In genomic region chr2:110737783-110738182, GRCh38 we compare ENCODE assay signal across 35 cellular contexts. TPM values are rescaled to one million over a fixed set of nuclear protein-coding genes. Genes with fewer than 3 reads are reported as not detected.
"Had no signal": no experiment of that assay in that cellular context is flagged by ENCODE, and none has a peak within 500 bp of the region (broad histone marks: within the 10 kb centered on the region; RNA-seq: fewer than 3 reads in every experiment).

No MANE protein-coding gene starts in this region.

- H3K27ac Mint-ChIP-seq: activated CD4-positive, alpha-beta T cell treated with anti-CD3 and anti-CD28 coated beads for 36 hours; activated CD4-positive, alpha-beta T cell treated with anti-CD3 and anti-CD28 coated beads, Interleukin-2, amount 10 ng/mL, durations not matched to agents 7 days and 5 days; activated CD8-positive, alpha-beta T cell treated with anti-CD3 and anti-CD28 coated beads for 36 hours; activated naive CD4-positive, alpha-beta T cell treated with anti-CD3 and anti-CD28 coated beads for 36 hours; activated naive CD4-positive, alpha-beta T cell treated with anti-CD3 and anti-CD28 coated beads, Interleukin-2, amount 50 U/mL, for 24 hours; activated naive CD8-positive, alpha-beta T cell treated with anti-CD3 and anti-CD28 coated beads for 36 hours; activated naive CD8-positive, alpha-beta T cell treated with anti-CD3 and anti-CD28 coated beads, Interleukin-2, amount 50 U/mL, for 24 hours; activated T-helper 2 cell treated with anti-CD3 and anti-CD28 coated beads, Interferon-gamma antibody, Interleukin-2, Interleukin-4, amounts not matched to agents 10 μg/mL and 5 μg/mL and 100 μg/mL, durations not matched to agents 14 hours and 24 hours and 36 hours; effector memory CD8-positive, alpha-beta T cell; T-helper 17 cell; T-helper 2 cell treated with Interferon-gamma antibody and Interleukin-4, amounts not matched to agents 5 μg/mL and 100 μg/mL, for 36 hours had no signal

- FAIRE-seq: colon had no signal

- H3K27ac ChIP-seq: adrenal gland, body of pancreas, foreskin keratinocyte, gastrocnemius medialis, heart right ventricle, WERI-Rb-1 had no signal

- ATAC-seq: activated CD4-positive, alpha-beta T cell treated with anti-CD3 and anti-CD28 coated beads for 36 hours; activated CD8-positive, alpha-beta T cell treated with anti-CD3 and anti-CD28 coated beads for 36 hours; activated naive CD8-positive, alpha-beta T cell treated with anti-CD3 and anti-CD28 coated beads, Interleukin-2, amount 50 U/mL, for 24 hours; activated T-cell treated with anti-CD3 and anti-CD28 coated beads, Interleukin-2, amount 50 U/mL, for 4 hours; body of pancreas; effector memory CD8-positive, alpha-beta T cell; esophagus mucosa; foreskin keratinocyte; gastrocnemius medialis; heart right ventricle; T-helper 17 cell had no signal

- H3K9me3 Mint-ChIP-seq: effector memory CD8-positive, alpha-beta T cell had no signal

- H3K4me3 ChIP-seq: adrenal gland, body of pancreas, gastrocnemius medialis, heart right ventricle had no signal

- H3K4me3 Mint-ChIP-seq: activated CD4-positive, alpha-beta T cell treated with anti-CD3 and anti-CD28 coated beads for 36 hours; activated CD4-positive, alpha-beta T cell treated with anti-CD3 and anti-CD28 coated beads, Interleukin-2, amount 10 ng/mL, durations not matched to agents 7 days and 5 days; activated CD8-positive, alpha-beta T cell treated with anti-CD3 and anti-CD28 coated beads for 36 hours; activated naive CD4-positive, alpha-beta T cell treated with anti-CD3 and anti-CD28 coated beads for 36 hours; activated naive CD4-positive, alpha-beta T cell treated with anti-CD3 and anti-CD28 coated beads, Interleukin-2, amount 50 U/mL, for 24 hours; activated naive CD8-positive, alpha-beta T cell treated with anti-CD3 and anti-CD28 coated beads for 36 hours; activated naive CD8-positive, alpha-beta T cell treated with anti-CD3 and anti-CD28 coated beads, Interleukin-2, amount 50 U/mL, for 24 hours; activated T-cell treated with anti-CD3 and anti-CD28 coated beads, Interleukin-2, amount 50 U/mL, for 4 hours; effector memory CD8-positive, alpha-beta T cell; T-helper 17 cell; T-helper 2 cell treated with Interferon-gamma antibody and Interleukin-4, amounts not matched to agents 5 μg/mL and 100 μg/mL, for 36 hours had no signal

- DNase-seq: activated CD4-positive, alpha-beta T cell treated with anti-CD3 and anti-CD28 coated beads for 36 hours; activated CD4-positive, alpha-beta T cell treated with anti-CD3 and anti-CD28 coated beads, Interleukin-2, amount 10 ng/mL, durations not matched to agents 7 days and 5 days; activated CD4-positive, alpha-beta T cell treated with anti-CD3 and anti-CD28 coated beads, Interleukin-2, amount 50 U/mL, for 48 hours; activated CD4-positive, CD25-positive, alpha-beta regulatory T cell; activated CD4-positive, CD25-positive, alpha-beta regulatory T cell treated with anti-CD3 and anti-CD28 coated beads, Interleukin-2, amount 50 U/mL, for 72 hours; activated CD8-positive, alpha-beta memory T cell treated with anti-CD3 and anti-CD28 coated beads for 24 hours; activated CD8-positive, alpha-beta T cell treated with anti-CD3 and anti-CD28 coated beads for 36 hours; activated effector memory CD4-positive, alpha-beta T cell treated with anti-CD3 and anti-CD28 coated beads, Interleukin-2, amount 50 U/mL, for 16 hours; activated naive CD4-positive, alpha-beta T cell treated with anti-CD3 and anti-CD28 coated beads for 36 hours; activated naive CD8-positive, alpha-beta T cell treated with anti-CD3 and anti-CD28 coated beads for 36 hours; activated naive CD8-positive, alpha-beta T cell treated with anti-CD3 and anti-CD28 coated beads, Interleukin-2, amount 50 U/mL, for 24 hours; activated T-cell treated with anti-CD3 and anti-CD28 coated beads, Interleukin-2, amount 50 U/mL, for 4 hours; adrenal gland; amygdala; aorta; body of pancreas; caudate nucleus; cortex of kidney; dermis blood vessel endothelial cell; effector CD4-positive, alpha-beta T cell; effector memory CD8-positive, alpha-beta T cell; foreskin keratinocyte; gastrocnemius medialis; glutamatergic neuron; heart right ventricle; T-helper 1 cell; T-helper 17 cell; T1000; WERI-Rb-1 had no signal

- H3K9me3 ChIP-seq: adrenal gland, body of pancreas, gastrocnemius medialis had no signal

- H3K36me3 ChIP-seq: adrenal gland, gastrocnemius medialis, heart right ventricle, WERI-Rb-1 had no signal

RNA-seq across cellular contexts. Expression of gene ACOXL, which starts 5.4 kb away (rescaled TPM):
- total RNA-seq: activated naive CD4-positive, alpha-beta T cell treated with anti-CD3 and anti-CD28 coated beads for 36 hours; activated naive CD8-positive, alpha-beta T cell treated with anti-CD3 and anti-CD28 coated beads for 36 hours; aorta; chondrocyte; dermis blood vessel endothelial cell; esophagus mucosa; gastrocnemius medialis; heart right ventricle; T-helper 17 cell had no signal
- polyA plus RNA-seq: heart right ventricle had no signal

RNA-seq across cellular contexts. Expression of gene BUB1, which starts 59.9 kb away (rescaled TPM):
- total RNA-seq: body of pancreas had no signal
